Comparison of ENCODE assay signal across 21 cellular contexts in genomic region chr2:194363295-194363694, GRCh38.
"Had no signal": no experiment of that assay in that cellular context is flagged by ENCODE, and none has a peak within 500 bp of the region (broad histone marks: within the 10 kb centered on the region; RNA-seq: fewer than 3 reads in every experiment).

No MANE protein-coding gene starts in this region.

- DNase-seq: activated CD4-positive, alpha-beta T cell treated with anti-CD3 and anti-CD28 coated beads for 4 hours; activated CD8-positive, alpha-beta memory T cell treated with anti-CD3 and anti-CD28 coated beads, Interleukin-2, amount 50 U/mL, for 48 hours; activated CD8-positive, alpha-beta T cell treated with anti-CD3 and anti-CD28 coated beads, Interleukin-2, amount 10 ng/mL, durations not matched to agents 7 days and 5 days; activated naive CD4-positive, alpha-beta T cell treated with anti-CD3 and anti-CD28 coated beads, Interleukin-2, amount 50 U/mL, for 16 hours; activated naive CD8-positive, alpha-beta T cell treated with anti-CD3 and anti-CD28 coated beads, Interleukin-2, amount 10 ng/mL, durations not matched to agents 7 days and 5 days; activated T-cell treated with anti-CD3 and anti-CD28 coated beads, Interleukin-2, amount 50 U/mL, for 1 hour; adrenal gland; MG63; MV-4-11; NCI-H1092 treated with DMSO at 0.1 percent for 48 hours; NCI-H1417 treated with DMSO at 0.1 percent for 48 hours; NCI-H187; NCI-H2081; NCI-H2227 treated with DMSO at 0.1 percent for 48 hours; NCI-H510A; NCI-H748 treated with DMSO at 0.1 percent for 48 hours; NK-92 treated with Interleukin-12 subunit alpha and Interleukin-12 subunit beta, amount 100 ng/mL, for 24 hours; OCI-M1; RPMI8226; SJCRH30; SW 1271 had no signal
